1 cellular context compared by ENCODE assay signal in the genomic region with DNA sequence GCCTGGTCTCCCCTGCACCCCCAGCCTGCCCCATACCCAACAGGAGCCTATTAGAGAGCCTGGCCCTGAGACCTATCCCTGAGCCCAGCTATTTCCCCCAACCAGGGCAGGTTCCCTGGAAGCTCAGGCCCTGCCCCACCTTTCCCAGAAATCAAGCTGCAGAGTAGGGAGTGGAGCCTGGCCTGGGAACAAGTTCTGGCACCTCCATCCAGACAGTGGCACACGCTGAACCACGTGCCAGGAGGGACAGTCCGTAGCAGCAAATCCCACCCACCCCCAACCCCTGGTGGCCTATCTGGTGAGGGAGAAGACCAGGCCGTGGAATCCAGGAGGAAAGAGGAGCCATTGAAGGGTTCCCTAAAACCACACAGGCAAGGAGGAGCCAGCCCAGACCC.
TF ChIP-seq lines count a peak whose summit lies in the region.

No MANE protein-coding gene starts in this region.

TF ChIP-seq in HepG2, 621 proteins besides CTCF, POLR2A, EP300 and RAD21:
- TF ChIP-seq RNF219 (CRISPR knock-in tag; IDR thresholded peaks at IDR 0.05) (no peak), ZNF720 (CRISPR knock-in tag; IDR thresholded peaks at IDR 0.05) (no peak), GABPA (IDR thresholded peaks at IDR 0.05; ENCODE audit: low read depth, low read length) (no peak), GABPA (CRISPR knock-in tag; IDR thresholded peaks at IDR 0.05; ENCODE audit: low read depth) (no peak), NFKBIZ (CRISPR knock-in tag; IDR thresholded peaks at IDR 0.05) (no peak), RFXANK (CRISPR knock-in tag; IDR thresholded peaks at IDR 0.05) (no peak), ZNF749 (CRISPR knock-in tag; IDR thresholded peaks at IDR 0.05; ENCODE audit: borderline replicate concordance) (no peak)
- TF ChIP-seq, protein P1, sequence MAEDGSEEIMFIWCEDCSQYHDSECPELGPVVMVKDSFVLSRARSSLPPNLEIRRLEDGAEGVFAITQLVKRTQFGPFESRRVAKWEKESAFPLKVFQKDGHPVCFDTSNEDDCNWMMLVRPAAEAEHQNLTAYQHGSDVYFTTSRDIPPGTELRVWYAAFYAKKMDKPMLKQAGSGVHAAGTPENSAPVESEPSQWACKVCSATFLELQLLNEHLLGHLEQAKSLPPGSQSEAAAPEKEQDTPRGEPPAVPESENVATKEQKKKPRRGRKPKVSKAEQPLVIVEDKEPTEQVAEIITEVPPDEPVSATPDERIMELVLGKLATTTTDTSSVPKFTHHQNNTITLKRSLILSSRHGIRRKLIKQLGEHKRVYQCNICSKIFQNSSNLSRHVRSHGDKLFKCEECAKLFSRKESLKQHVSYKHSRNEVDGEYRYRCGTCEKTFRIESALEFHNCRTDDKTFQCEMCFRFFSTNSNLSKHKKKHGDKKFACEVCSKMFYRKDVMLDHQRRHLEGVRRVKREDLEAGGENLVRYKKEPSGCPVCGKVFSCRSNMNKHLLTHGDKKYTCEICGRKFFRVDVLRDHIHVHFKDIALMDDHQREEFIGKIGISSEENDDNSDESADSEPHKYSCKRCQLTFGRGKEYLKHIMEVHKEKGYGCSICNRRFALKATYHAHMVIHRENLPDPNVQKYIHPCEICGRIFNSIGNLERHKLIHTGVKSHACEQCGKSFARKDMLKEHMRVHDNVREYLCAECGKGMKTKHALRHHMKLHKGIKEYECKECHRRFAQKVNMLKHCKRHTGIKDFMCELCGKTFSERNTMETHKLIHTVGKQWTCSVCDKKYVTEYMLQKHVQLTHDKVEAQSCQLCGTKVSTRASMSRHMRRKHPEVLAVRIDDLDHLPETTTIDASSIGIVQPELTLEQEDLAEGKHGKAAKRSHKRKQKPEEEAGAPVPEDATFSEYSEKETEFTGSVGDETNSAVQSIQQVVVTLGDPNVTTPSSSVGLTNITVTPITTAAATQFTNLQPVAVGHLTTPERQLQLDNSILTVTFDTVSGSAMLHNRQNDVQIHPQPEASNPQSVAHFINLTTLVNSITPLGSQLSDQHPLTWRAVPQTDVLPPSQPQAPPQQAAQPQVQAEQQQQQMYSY (CRISPR knock-in tag; IDR thresholded peaks at IDR 0.05): no peak
- TF ChIP-seq, protein P2, sequence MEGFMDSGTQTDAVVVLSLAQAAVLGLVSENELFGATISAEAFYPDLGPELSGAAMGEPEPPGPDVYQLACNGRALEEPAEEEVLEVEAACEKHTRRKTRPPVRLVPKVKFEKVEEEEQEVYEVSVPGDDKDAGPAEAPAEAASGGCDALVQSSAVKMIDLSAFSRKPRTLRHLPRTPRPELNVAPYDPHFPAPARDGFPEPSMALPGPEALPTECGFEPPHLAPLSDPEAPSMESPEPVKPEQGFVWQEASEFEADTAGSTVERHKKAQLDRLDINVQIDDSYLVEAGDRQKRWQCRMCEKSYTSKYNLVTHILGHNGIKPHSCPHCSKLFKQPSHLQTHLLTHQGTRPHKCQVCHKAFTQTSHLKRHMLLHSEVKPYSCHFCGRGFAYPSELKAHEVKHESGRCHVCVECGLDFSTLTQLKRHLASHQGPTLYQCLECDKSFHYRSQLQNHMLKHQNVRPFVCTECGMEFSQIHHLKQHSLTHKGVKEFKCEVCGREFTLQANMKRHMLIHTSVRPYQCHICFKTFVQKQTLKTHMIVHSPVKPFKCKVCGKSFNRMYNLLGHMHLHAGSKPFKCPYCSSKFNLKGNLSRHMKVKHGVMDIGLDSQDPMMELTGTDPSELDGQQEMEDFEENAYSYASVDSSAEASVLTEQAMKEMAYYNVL (CRISPR knock-in tag; IDR thresholded peaks at IDR 0.05; ENCODE audit: borderline replicate concordance): no peak
- TF ChIP-seq, protein P3, sequence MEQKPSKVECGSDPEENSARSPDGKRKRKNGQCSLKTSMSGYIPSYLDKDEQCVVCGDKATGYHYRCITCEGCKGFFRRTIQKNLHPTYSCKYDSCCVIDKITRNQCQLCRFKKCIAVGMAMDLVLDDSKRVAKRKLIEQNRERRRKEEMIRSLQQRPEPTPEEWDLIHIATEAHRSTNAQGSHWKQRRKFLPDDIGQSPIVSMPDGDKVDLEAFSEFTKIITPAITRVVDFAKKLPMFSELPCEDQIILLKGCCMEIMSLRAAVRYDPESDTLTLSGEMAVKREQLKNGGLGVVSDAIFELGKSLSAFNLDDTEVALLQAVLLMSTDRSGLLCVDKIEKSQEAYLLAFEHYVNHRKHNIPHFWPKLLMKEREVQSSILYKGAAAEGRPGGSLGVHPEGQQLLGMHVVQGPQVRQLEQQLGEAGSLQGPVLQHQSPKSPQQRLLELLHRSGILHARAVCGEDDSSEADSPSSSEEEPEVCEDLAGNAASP (CRISPR knock-in tag; IDR thresholded peaks at IDR 0.05; ENCODE audit: borderline replicate concordance): no peak
TF ChIP-seq in HepG2: peak in this region for 0.
